16 cellular contexts compared by ENCODE assay signal in the genomic region with DNA sequence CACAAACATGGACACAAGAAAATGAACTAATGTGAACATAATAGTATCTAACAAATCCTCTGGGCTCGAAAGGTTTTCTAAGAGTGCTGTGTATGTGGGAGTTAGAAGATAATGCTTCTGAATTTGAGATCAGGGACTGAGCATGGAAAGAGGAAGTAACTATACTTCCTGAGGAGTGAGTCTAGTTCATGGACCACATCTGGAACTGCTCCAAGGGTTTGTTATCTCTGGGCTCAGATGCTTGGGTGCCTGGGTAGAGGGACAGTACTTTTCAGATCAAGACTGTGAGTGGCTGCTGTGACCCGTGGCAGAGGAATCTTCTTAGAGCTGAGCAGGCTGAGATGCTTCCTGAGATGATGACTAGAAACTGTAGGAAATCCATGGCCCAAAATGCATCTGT. TPM values are rescaled to one million over a fixed set of nuclear protein-coding genes. Genes with fewer than 3 reads are reported as not detected.
DNase-seq lines count a peak whose midpoint lies in the region; ATAC-seq and TF ChIP-seq lines count a peak whose summit lies in the region.
"Had no signal": no experiment of that assay in that cellular context is flagged by ENCODE, and none has a peak within 500 bp of the region (broad histone marks: within the 10 kb centered on the region; RNA-seq: fewer than 3 reads in every experiment).

No MANE protein-coding gene starts in this region.

- H3K9me3 ChIP-seq in breast epithelium (no peaks in the 10 kb centered on the region), MG63 (no peaks in the 10 kb centered on the region)
- H3K9me3 ChIP-seq: vagina had no signal

- H3K9me3 Mint-ChIP-seq in activated T-helper 17 cell treated with anti-CD3 and anti-CD28 coated beads, Interleukin-2, amount 50 U/mL, for 72 hours: no peaks in the 10 kb centered on the region
- H3K9me3 Mint-ChIP-seq: T-cell had no signal

- H3K4me3 Mint-ChIP-seq in activated T-helper 17 cell treated with anti-CD3 and anti-CD28 coated beads, Interleukin-2, amount 50 U/mL, for 72 hours: no peak overlapping the region
- H3K4me3 Mint-ChIP-seq: T-cell had no signal

- H3K36me3 Mint-ChIP-seq in activated T-helper 17 cell treated with anti-CD3 and anti-CD28 coated beads, Interleukin-2, amount 50 U/mL, for 72 hours (ENCODE audit: low read depth): peaks cover 68% of the 10 kb centered on the region

- intact Hi-C loops in breast epithelium (cut with DNase I; ENCODE audit: low total_unique reads): no loop called here

- H3K36me3 ChIP-seq in breast epithelium: peaks cover 3% of the 10 kb centered on the region
- peaks cover 76% of the 10 kb centered on the region for H3K36me3 ChIP-seq in MG63

- H3K27ac ChIP-seq in breast epithelium: no peak overlapping the region
- H3K27ac ChIP-seq: vagina had no signal

- H3K27me3 Mint-ChIP-seq in activated T-helper 17 cell treated with anti-CD3 and anti-CD28 coated beads, Interleukin-2, amount 50 U/mL, for 72 hours: no peaks in the 10 kb centered on the region
- H3K27me3 Mint-ChIP-seq: T-cell had no signal

- H3K27ac Mint-ChIP-seq in activated T-helper 17 cell treated with anti-CD3 and anti-CD28 coated beads, Interleukin-2, amount 50 U/mL, for 72 hours: no peak overlapping the region
- H3K27ac Mint-ChIP-seq: T-cell had no signal

- no peaks in the 10 kb centered on the region for H3K4me1 ChIP-seq in breast epithelium
- H3K4me1 ChIP-seq: vagina had no signal

- DNase-seq in Ammon's horn (ENCODE audit: low spot score) (peak; percentile 27), RPMI7951 (ENCODE audit: low read depth) (peak; percentile 26), dermis microvascular lymphatic vessel endothelial cell (ENCODE audit: low read depth in 2 of 2) (peak; percentile 9 to 63), breast epithelium (ENCODE audit: low spot score in 2 of 2) (no peak), MG63 (no peak), NCI-H2029 (lab: John Stamatoyannopoulos, UW) (no peak)
- DNase-seq: activated CD8-positive, alpha-beta memory T cell treated with anti-CD3 and anti-CD28 coated beads for 24 hours; activated naive CD4-positive, alpha-beta T cell treated with Interleukin-2 at 50 U/mL for 16 hours; NCI-H1436; NCI-H82; posterior cingulate gyrus; T-cell had no signal

- no peak for TF ChIP-seq POLR2A in breast epithelium (IDR thresholded peaks at IDR 0.05)

- no peaks in the 10 kb centered on the region for H3K27me3 ChIP-seq in breast epithelium
- no peaks in the 10 kb centered on the region for H3K27me3 ChIP-seq in MG63
- H3K27me3 ChIP-seq: vagina had no signal

- H3K4me3 ChIP-seq in breast epithelium: no peak overlapping the region
- H3K4me3 ChIP-seq in MG63: no peak overlapping the region
- H3K4me3 ChIP-seq: vagina had no signal

- peak; percentile 48 for ATAC-seq in HG02884 (IDR thresholded peaks at IDR 0.05; ENCODE audit: unreplicated experiment)
- ATAC-seq in activated T-helper 17 cell treated with anti-CD3 and anti-CD28 coated beads, Interleukin-2, amount 50 U/mL, for 72 hours (replicated peaks): no peak
- ATAC-seq: HCT116, T-cell had no signal

- no peaks in the 10 kb centered on the region for H3K4me1 Mint-ChIP-seq in activated T-helper 17 cell treated with anti-CD3 and anti-CD28 coated beads, Interleukin-2, amount 50 U/mL, for 72 hours
- H3K4me1 Mint-ChIP-seq: T-cell had no signal

- TF ChIP-seq CTCF in breast epithelium (IDR thresholded peaks at IDR 0.05): no peak

RNA-seq across cellular contexts. Expression of a gene that starts 28.5 kb away (rescaled TPM):
- total RNA-seq in RPMI7951 (2014; rRNA removed; shearing (Covaris generic)): 68.0 and 75.2 TPM in 2 replicates
- 30.2 and 31.7 TPM in 2 replicates for total RNA-seq in dermis microvascular lymphatic vessel endothelial cell
- total RNA-seq in breast epithelium: 10 to 100 TPM; 32.8 to 48.2 (median 42.9) TPM
- 10 to 100 TPM; 26.5 to 28.6 TPM for total RNA-seq in activated T-helper 17 cell treated with anti-CD3 and anti-CD28 coated beads, Interleukin-2, amount 50 U/mL, for 72 hours
- total RNA-seq in MG63 (2014; rRNA removed; shearing (Covaris generic); ENCODE audit: low replicate concordance): 39.4 and 167 TPM in 2 replicates

RNA-seq across cellular contexts. Expression of a gene that starts 45.2 kb away (rescaled TPM):
- 31.0 and 32.3 TPM in 2 replicates for total RNA-seq in RPMI7951 (2014; rRNA removed; shearing (Covaris generic))
- total RNA-seq in dermis microvascular lymphatic vessel endothelial cell (9.4 TPM in 2 replicates), breast epithelium (10 to 100 TPM; 42.1 to 66.9 (median 43.3) TPM)
- 10 to 100 TPM; 45.3 to 60.1 TPM for total RNA-seq in activated T-helper 17 cell treated with anti-CD3 and anti-CD28 coated beads, Interleukin-2, amount 50 U/mL, for 72 hours
- total RNA-seq in MG63 (2014; rRNA removed; shearing (Covaris generic); ENCODE audit: low replicate concordance): 108 and 123 TPM in 2 replicates

Comparison
In these comparisons a context has a peak if more than half of its experiments do, and no peak if none do; other contexts are left out.
1. DNase-seq: peak in Ammon's horn (single experiment), RPMI7951 (single experiment) and dermis microvascular lymphatic vessel endothelial cell (2 of 2); none in breast epithelium (0 of 2), MG63 (single experiment) and NCI-H2029 (single experiment).